30 cellular contexts compared by ENCODE assay signal in genomic region chr16:68751160-68751559, GRCh38. TPM values are rescaled to one million over a fixed set of nuclear protein-coding genes. Genes with fewer than 3 reads are reported as not detected.
"Had no signal": no experiment of that assay in that cellular context is flagged by ENCODE, and none has a peak within 500 bp of the region (broad histone marks: within the 10 kb centered on the region; RNA-seq: fewer than 3 reads in every experiment).

No MANE protein-coding gene starts in this region.

- H3K9me3 Mint-ChIP-seq: activated CD8-positive, alpha-beta T cell treated with anti-CD3 and anti-CD28 coated beads for 36 hours; activated naive CD4-positive, alpha-beta T cell treated with anti-CD3 and anti-CD28 coated beads for 36 hours; activated naive CD8-positive, alpha-beta T cell treated with anti-CD3 and anti-CD28 coated beads, Interleukin-2, amount 10 ng/mL, durations not matched to agents 7 days and 5 days; brain; mesothelial cell of epicardium; naive B cell; nephron progenitor cell; stimulated activated naive B cell treated with anti-CD40 and anti-IgM and Interleukin-4, amounts not matched to agents 10 μg/mL and 1 μg/mL and 100 μg/mL, for 72 hours had no signal

- H3K36me3 Mint-ChIP-seq: activated naive CD8-positive, alpha-beta T cell treated with anti-CD3 and anti-CD28 coated beads, Interleukin-2, amount 10 ng/mL, durations not matched to agents 7 days and 5 days; brain; naive B cell; stimulated activated naive B cell treated with anti-CD40 and anti-IgM and Interleukin-4, amounts not matched to agents 10 μg/mL and 1 μg/mL and 100 μg/mL, for 72 hours had no signal

- H3K27ac ChIP-seq: ascending aorta, cardiac muscle cell, coronary artery, foreskin keratinocyte, heart left ventricle, neutrophil, sigmoid colon, thoracic aorta, WERI-Rb-1 had no signal

- H3K4me1 ChIP-seq: ascending aorta, heart left ventricle, sigmoid colon had no signal

- H3K27ac Mint-ChIP-seq: activated CD8-positive, alpha-beta T cell treated with anti-CD3 and anti-CD28 coated beads for 36 hours; activated naive CD4-positive, alpha-beta T cell treated with anti-CD3 and anti-CD28 coated beads for 36 hours; activated naive CD8-positive, alpha-beta T cell treated with anti-CD3 and anti-CD28 coated beads, Interleukin-2, amount 10 ng/mL, durations not matched to agents 7 days and 5 days; brain; mesothelial cell of epicardium; naive B cell; nephron progenitor cell; stimulated activated naive B cell treated with anti-CD40 and anti-IgM and Interleukin-4, amounts not matched to agents 10 μg/mL and 1 μg/mL and 100 μg/mL, for 72 hours; T-helper 17 cell had no signal

- DNase-seq: activated CD4-positive, alpha-beta T cell treated with anti-CD3 and anti-CD28 coated beads, Interleukin-2, amount 50 U/mL, for 1 hour; activated CD4-positive, CD25-positive, alpha-beta regulatory T cell treated with anti-CD3 and anti-CD28 coated beads, Interleukin-2, amount 50 U/mL, for 72 hours; activated CD8-positive, alpha-beta T cell treated with anti-CD3 and anti-CD28 coated beads for 36 hours; activated effector memory CD4-positive, alpha-beta T cell treated with Interleukin-2 at 50 U/mL for 16 hours; activated naive CD4-positive, alpha-beta T cell treated with anti-CD3 and anti-CD28 coated beads for 36 hours; activated naive CD8-positive, alpha-beta T cell treated with anti-CD3 and anti-CD28 coated beads, Interleukin-2, amount 10 ng/mL, durations not matched to agents 7 days and 5 days; activated T-cell treated with anti-CD3 and anti-CD28 coated beads, Interleukin-2, amount 50 U/mL, for 48 hours; cerebellar nuclear complex; foreskin keratinocyte; heart left ventricle; naive B cell; nephron progenitor cell; sigmoid colon; small intestine; stimulated activated CD4-positive, alpha-beta T cell treated with anti-CD3 and anti-CD28 coated beads, Interleukin-1b, Interleukin-23, amount 100 ng/mL, for 48 hours; stimulated activated CD4-positive, alpha-beta T cell treated with anti-CD3 and anti-CD28 coated beads, Interleukin-4, amount 100 ng/mL, for 4 hours; stimulated activated naive B cell treated with anti-CD40 and anti-IgM and Interleukin-4, amounts not matched to agents 10 μg/mL and 1 μg/mL and 100 μg/mL, for 72 hours; T-helper 17 cell; T1000; WERI-Rb-1 had no signal

- H3K4me3 ChIP-seq: ascending aorta, cardiac muscle cell, coronary artery, heart left ventricle, sigmoid colon, thoracic aorta had no signal

- H3K4me1 Mint-ChIP-seq: brain had no signal

- H3K9me3 ChIP-seq: ascending aorta, heart left ventricle, neutrophil, sigmoid colon, thoracic aorta had no signal

- H3K27me3 ChIP-seq: ascending aorta, cardiac muscle cell, foreskin keratinocyte, neutrophil, sigmoid colon had no signal

- H3K4me3 Mint-ChIP-seq: activated CD8-positive, alpha-beta T cell treated with anti-CD3 and anti-CD28 coated beads for 36 hours; activated naive CD4-positive, alpha-beta T cell treated with anti-CD3 and anti-CD28 coated beads for 36 hours; activated naive CD8-positive, alpha-beta T cell treated with anti-CD3 and anti-CD28 coated beads, Interleukin-2, amount 10 ng/mL, durations not matched to agents 7 days and 5 days; brain; mesothelial cell of epicardium; naive B cell; nephron progenitor cell; stimulated activated naive B cell treated with anti-CD40 and anti-IgM and Interleukin-4, amounts not matched to agents 10 μg/mL and 1 μg/mL and 100 μg/mL, for 72 hours; T-helper 17 cell had no signal

- ATAC-seq: activated CD8-positive, alpha-beta T cell treated with anti-CD3 and anti-CD28 coated beads for 36 hours; esophagus mucosa; foreskin keratinocyte; heart left ventricle; stimulated activated naive B cell treated with anti-CD40 and anti-IgM and Interleukin-4, amounts not matched to agents 10 μg/mL and 1 μg/mL and 100 μg/mL, for 72 hours; T-helper 17 cell had no signal

- H3K36me3 ChIP-seq: ascending aorta, cardiac muscle cell, heart left ventricle, neutrophil, sigmoid colon, thoracic aorta, WERI-Rb-1 had no signal

RNA-seq across cellular contexts. Expression of gene CDH1, which starts 14.1 kb away (rescaled TPM):
- total RNA-seq: ascending aorta, osteocyte, posterior vena cava had no signal
